Comparison of ENCODE assay signal across 1 cellular context in the genomic region with DNA sequence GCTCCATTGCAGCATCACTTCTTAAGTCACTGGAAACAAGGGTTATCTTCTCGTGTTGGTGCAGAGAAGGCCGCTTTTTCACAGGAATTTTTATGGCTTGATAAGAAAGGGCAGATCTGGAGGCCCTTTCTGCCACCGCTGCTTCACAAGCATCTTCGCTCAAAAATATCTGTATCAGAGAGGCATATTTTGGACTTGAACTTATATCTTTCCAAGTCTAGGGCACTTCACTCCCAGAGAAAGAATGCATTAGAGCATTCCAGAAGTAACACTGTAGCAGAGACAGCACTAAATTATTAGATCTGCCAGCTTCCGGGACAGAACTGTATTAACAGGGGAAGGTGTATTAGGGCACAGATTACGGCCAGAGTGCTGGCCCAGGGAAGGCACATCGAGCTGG.
TF ChIP-seq lines count a peak whose summit lies in the region.

No MANE protein-coding gene starts in this region.

TF ChIP-seq in IMR-90, 13 proteins besides CTCF, POLR2A, EP300 and RAD21:
- no peak for TF ChIP-seq RCOR1 (IDR thresholded peaks at IDR 0.05; ENCODE audit: insufficient replicate concordance, low read length)
- TF ChIP-seq RFX5 (IDR thresholded peaks at IDR 0.05; ENCODE audit: low read depth, low read length): no peak
- no peak for TF ChIP-seq MAZ (IDR thresholded peaks at IDR 0.05; ENCODE audit: borderline replicate concordance, low read depth, low read length)
- TF ChIP-seq BHLHE40 (IDR thresholded peaks at IDR 0.05; ENCODE audit: low read depth, low read length): no peak
- no peak for TF ChIP-seq NFE2L2 (IDR thresholded peaks at IDR 0.05; ENCODE audit: low read depth, low read length)
- no peak for TF ChIP-seq FOS (IDR thresholded peaks at IDR 0.05; ENCODE audit: low read depth, low read length)
- no peak for TF ChIP-seq CEBPB (IDR thresholded peaks at IDR 0.05; ENCODE audit: low read depth, low read length)
- TF ChIP-seq SMC3 (IDR thresholded peaks at IDR 0.05; ENCODE audit: low read depth, low read length): no peak
- TF ChIP-seq USF2 (IDR thresholded peaks at IDR 0.05; ENCODE audit: low read depth, low read length): no peak
- TF ChIP-seq CHD1 (IDR thresholded peaks at IDR 0.05; ENCODE audit: low read depth, low read length): no peak
- TF ChIP-seq, protein P1, sequence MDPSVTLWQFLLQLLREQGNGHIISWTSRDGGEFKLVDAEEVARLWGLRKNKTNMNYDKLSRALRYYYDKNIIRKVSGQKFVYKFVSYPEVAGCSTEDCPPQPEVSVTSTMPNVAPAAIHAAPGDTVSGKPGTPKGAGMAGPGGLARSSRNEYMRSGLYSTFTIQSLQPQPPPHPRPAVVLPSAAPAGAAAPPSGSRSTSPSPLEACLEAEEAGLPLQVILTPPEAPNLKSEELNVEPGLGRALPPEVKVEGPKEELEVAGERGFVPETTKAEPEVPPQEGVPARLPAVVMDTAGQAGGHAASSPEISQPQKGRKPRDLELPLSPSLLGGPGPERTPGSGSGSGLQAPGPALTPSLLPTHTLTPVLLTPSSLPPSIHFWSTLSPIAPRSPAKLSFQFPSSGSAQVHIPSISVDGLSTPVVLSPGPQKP (IDR thresholded peaks at IDR 0.05; ENCODE audit: borderline replicate concordance, low read depth, low read length): no peak
- TF ChIP-seq MAFK (IDR thresholded peaks at IDR 0.05; ENCODE audit: low read depth, low read length): no peak
- TF ChIP-seq MXI1 (IDR thresholded peaks at IDR 0.05; ENCODE audit: borderline replicate concordance, low read depth, low read length): no peak
